In the genomic region with DNA sequence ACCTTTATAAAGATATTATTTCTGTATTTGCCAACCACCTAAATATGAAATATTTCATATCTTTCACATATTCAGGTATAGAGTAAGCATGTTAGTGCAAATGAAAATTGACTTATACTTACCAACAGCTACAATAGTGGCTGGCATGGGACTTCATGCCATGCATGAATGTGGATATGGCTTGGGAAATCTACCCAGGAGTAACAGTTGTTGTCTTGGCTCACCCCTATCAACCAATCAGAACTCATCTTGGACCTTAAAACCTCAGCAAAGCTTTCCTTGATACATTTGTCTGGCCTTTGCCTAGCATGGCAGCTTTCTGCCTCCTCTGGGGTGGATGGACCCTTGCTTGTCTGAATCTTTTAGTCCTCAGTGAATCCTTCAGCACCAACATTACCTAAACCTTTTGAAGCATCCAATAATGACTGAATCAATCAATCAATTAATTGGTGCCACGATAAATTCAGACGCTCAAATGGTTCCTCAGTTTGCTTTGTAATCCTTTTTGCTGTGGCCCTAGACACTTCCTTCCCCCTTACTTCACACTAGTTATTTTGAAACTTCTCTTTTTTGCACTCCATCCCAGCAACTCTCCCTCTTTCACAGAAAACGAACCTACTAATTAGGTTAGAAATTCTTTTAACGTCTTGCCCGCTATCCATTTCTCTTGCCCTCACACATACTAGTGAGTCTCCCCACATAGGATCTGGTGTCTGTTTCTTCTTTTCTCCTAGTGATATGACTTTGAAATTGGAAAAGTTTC, we compare ENCODE assay signal across 1 cellular context.
TF ChIP-seq lines count a peak whose summit lies in the region.

No MANE protein-coding gene starts in this region.

TF ChIP-seq in HepG2, 621 proteins besides CTCF, POLR2A, EP300 and RAD21 (continued from another document):
- TF ChIP-seq, protein P1, sequence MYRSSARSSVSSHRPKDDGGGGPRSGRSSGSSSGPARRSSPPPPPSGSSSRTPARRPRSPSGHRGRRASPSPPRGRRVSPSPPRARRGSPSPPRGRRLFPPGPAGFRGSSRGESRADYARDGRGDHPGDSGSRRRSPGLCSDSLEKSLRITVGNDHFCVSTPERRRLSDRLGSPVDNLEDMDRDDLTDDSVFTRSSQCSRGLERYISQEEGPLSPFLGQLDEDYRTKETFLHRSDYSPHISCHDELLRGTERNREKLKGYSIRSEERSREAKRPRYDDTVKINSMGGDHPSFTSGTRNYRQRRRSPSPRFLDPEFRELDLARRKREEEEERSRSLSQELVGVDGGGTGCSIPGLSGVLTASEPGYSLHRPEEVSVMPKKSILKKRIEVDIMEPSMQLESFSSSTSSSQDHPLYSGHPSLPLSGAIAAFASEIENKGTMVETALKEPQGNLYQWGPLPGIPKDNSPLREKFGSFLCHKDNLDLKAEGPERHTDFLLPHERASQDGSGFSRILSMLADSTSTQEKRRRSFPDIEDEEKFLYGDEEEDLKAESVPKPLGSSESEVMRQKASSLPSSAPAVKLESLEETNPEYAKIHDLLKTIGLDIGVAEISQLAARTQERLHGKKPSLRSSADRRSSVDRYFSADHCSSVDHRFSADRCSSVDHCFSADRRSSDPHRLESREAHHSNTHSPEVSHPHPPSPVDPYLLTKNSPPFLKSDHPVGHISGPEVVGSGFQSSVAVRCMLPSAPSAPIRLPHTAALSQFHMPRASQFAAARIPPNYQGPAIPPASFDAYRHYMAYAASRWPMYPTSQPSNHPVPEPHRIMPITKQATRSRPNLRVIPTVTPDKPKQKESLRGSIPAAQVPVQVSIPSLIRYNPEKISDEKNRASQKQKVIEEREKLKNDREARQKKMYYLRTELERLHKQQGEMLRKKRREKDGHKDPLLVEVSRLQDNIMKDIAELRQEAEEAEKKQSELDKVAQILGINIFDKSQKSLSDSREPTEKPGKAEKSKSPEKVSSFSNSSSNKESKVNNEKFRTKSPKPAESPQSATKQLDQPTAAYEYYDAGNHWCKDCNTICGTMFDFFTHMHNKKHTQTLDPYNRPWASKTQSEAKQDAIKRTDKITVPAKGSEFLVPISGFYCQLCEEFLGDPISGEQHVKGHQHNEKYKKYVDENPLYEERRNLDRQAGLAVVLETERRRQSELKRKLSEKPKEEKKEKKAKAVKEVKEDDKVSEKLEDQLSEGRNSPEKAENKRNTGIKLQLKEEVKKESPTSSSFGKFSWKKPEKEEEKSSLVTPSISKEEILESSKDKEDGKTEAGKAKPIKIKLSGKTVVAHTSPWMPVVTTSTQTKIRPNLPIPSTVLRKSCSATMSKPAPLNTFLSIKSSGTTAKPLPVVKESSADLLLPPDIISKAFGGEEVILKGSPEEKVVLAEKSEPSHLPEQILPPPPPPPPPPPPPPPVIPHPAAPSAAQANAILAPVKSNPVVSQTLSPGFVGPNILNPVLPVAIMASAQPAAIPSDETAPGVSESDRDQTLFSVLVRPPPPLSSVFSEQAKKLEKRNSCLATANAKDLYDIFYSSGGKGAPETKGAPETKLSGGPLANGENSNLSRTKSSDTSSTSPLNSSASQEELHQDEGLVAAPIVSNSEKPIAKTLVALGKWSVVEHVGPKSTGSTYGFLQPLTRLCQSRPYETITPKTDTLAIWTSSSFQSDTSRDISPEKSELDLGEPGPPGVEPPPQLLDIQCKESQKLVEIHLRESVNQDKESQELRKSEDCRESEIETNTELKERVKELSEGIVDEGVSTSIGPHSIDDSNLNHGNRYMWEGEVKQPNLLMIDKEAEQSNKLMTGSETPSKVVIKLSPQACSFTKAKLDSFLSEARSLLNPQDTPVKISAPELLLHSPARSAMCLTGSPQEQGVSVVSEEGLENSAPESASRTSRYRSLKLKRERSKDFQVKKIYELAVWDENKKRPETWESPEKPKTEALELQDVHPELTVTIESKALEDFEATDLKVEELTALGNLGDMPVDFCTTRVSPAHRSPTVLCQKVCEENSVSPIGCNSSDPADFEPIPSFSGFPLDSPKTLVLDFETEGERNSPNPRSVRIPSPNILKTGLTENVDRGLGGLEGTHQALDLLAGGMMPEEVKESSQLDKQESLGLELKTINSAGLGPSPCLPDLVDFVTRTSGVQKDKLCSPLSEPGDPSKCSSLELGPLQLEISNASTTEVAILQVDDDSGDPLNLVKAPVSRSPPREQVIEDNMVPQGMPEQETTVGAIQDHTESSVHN (CRISPR knock-in tag; IDR thresholded peaks at IDR 0.05), result no peak
- TF ChIP-seq TAF1 (CRISPR knock-in tag; IDR thresholded peaks at IDR 0.05) (no peak), EEA1 (CRISPR knock-in tag; IDR thresholded peaks at IDR 0.05; ENCODE audit: borderline replicate concordance) (no peak), TAF15 (IDR thresholded peaks at IDR 0.05; ENCODE audit: low read depth, low read length, poor library complexity, severe bottlenecking) (no peak), RCOR2 (CRISPR knock-in tag; IDR thresholded peaks at IDR 0.05) (no peak), SIN3B (IDR thresholded peaks at IDR 0.05; ENCODE audit: low read length) (no peak), NR2F2 (IDR thresholded peaks at IDR 0.05; ENCODE audit: borderline replicate concordance, low read depth) (no peak), ZSCAN29 (CRISPR knock-in tag; conservative IDR thresholded peaks at IDR 0.05) (no peak), ZKSCAN8 (CRISPR knock-in tag; IDR thresholded peaks at IDR 0.05; ENCODE audit: borderline replicate concordance) (no peak), CREM (IDR thresholded peaks at IDR 0.05) (no peak), CREM (CRISPR knock-in tag; IDR thresholded peaks at IDR 0.05) (no peak), ATM (IDR thresholded peaks at IDR 0.05; ENCODE audit: borderline replicate concordance) (no peak), ZNF138 (CRISPR knock-in tag; IDR thresholded peaks at IDR 0.05; ENCODE audit: low read depth) (no peak)
- TF ChIP-seq, protein P2, sequence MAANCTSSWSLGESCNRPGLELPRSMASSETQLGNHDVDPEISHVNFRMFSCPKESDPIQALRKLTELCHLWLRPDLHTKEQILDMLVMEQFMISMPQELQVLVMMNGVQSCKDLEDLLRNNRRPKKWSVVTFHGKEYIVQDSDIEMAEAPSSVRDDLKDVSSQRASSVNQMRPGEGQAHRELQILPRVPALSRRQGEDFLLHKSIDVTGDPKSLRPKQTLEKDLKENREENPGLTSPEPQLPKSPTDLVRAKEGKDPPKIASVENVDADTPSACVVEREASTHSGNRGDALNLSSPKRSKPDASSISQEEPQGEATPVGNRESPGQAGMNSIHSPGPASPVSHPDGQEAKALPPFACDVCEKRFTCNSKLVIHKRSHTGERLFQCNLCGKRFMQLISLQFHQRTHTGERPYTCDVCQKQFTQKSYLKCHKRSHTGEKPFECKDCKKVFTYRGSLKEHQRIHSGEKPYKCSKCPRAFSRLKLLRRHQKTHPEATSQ (CRISPR knock-in tag; IDR thresholded peaks at IDR 0.05; ENCODE audit: borderline replicate concordance), result no peak
- TF ChIP-seq, protein P3, sequence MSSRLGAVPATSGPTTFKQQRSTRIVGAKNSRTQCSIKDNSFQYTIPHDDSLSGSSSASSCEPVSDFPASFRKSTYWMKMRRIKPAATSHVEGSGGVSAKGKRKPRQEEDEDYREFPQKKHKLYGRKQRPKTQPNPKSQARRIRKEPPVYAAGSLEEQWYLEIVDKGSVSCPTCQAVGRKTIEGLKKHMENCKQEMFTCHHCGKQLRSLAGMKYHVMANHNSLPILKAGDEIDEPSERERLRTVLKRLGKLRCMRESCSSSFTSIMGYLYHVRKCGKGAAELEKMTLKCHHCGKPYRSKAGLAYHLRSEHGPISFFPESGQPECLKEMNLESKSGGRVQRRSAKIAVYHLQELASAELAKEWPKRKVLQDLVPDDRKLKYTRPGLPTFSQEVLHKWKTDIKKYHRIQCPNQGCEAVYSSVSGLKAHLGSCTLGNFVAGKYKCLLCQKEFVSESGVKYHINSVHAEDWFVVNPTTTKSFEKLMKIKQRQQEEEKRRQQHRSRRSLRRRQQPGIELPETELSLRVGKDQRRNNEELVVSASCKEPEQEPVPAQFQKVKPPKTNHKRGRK (CRISPR knock-in tag; IDR thresholded peaks at IDR 0.05), result no peak
- TF ChIP-seq, protein P4, sequence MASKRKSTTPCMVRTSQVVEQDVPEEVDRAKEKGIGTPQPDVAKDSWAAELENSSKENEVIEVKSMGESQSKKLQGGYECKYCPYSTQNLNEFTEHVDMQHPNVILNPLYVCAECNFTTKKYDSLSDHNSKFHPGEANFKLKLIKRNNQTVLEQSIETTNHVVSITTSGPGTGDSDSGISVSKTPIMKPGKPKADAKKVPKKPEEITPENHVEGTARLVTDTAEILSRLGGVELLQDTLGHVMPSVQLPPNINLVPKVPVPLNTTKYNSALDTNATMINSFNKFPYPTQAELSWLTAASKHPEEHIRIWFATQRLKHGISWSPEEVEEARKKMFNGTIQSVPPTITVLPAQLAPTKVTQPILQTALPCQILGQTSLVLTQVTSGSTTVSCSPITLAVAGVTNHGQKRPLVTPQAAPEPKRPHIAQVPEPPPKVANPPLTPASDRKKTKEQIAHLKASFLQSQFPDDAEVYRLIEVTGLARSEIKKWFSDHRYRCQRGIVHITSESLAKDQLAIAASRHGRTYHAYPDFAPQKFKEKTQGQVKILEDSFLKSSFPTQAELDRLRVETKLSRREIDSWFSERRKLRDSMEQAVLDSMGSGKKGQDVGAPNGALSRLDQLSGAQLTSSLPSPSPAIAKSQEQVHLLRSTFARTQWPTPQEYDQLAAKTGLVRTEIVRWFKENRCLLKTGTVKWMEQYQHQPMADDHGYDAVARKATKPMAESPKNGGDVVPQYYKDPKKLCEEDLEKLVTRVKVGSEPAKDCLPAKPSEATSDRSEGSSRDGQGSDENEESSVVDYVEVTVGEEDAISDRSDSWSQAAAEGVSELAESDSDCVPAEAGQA (IDR thresholded peaks at IDR 0.05; ENCODE audit: low read depth), result no peak
- TF ChIP-seq, protein P4 (CRISPR knock-in tag; IDR thresholded peaks at IDR 0.05; ENCODE audit: borderline replicate concordance), result no peak
- TF ChIP-seq, protein P5, sequence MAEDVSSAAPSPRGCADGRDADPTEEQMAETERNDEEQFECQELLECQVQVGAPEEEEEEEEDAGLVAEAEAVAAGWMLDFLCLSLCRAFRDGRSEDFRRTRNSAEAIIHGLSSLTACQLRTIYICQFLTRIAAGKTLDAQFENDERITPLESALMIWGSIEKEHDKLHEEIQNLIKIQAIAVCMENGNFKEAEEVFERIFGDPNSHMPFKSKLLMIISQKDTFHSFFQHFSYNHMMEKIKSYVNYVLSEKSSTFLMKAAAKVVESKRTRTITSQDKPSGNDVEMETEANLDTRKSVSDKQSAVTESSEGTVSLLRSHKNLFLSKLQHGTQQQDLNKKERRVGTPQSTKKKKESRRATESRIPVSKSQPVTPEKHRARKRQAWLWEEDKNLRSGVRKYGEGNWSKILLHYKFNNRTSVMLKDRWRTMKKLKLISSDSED (CRISPR knock-in tag; IDR thresholded peaks at IDR 0.05), result no peak
- TF ChIP-seq, protein P6, sequence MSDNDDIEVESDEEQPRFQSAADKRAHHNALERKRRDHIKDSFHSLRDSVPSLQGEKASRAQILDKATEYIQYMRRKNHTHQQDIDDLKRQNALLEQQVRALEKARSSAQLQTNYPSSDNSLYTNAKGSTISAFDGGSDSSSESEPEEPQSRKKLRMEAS (IDR thresholded peaks at IDR 0.05), result no peak
TF ChIP-seq in HepG2: peak in this region for 0.
